In genomic region chr14:91149462-91149861, GRCh38 we compare ENCODE assay signal across 10 cellular contexts. TPM values are rescaled to one million over a fixed set of nuclear protein-coding genes. Genes with fewer than 3 reads are reported as not detected.
DNase-seq lines count a peak whose midpoint lies in the region; ATAC-seq, FAIRE-seq and TF ChIP-seq lines count a peak whose summit lies in the region.
"Had no signal": no experiment of that assay in that cellular context is flagged by ENCODE, and none has a peak within 500 bp of the region (broad histone marks: within the 10 kb centered on the region; RNA-seq: fewer than 3 reads in every experiment).

No MANE protein-coding gene starts in this region.

- no peak overlapping the region for H3K4me3 Mint-ChIP-seq in astrocyte (ENCODE audit: unreplicated experiment)
- H3K4me3 Mint-ChIP-seq in stimulated activated naive B cell treated with anti-CD40 and anti-IgM and Interleukin-4, amounts not matched to agents 10 μg/mL and 1 μg/mL and 100 μg/mL, for 72 hours = no peak overlapping the region
- no peak overlapping the region for H3K4me3 Mint-ChIP-seq in activated CD8-positive, alpha-beta T cell treated with anti-CD3 and anti-CD28 coated beads, Interleukin-2, amount 10 ng/mL, durations not matched to agents 7 days and 5 days

- no peak overlapping the region for H3K4me3 ChIP-seq in astrocyte (ENCODE audit: insufficient read depth, low read depth, low read length)
- H3K4me3 ChIP-seq in suprapubic skin = no peak overlapping the region

- H3K27me3 ChIP-seq in astrocyte (ENCODE audit: insufficient read depth, low read length) (peaks cover 65% of the 10 kb centered on the region), suprapubic skin (no peaks in the 10 kb centered on the region)

- no peak for TF ChIP-seq CTCF in astrocyte (IDR thresholded peaks at IDR 0.05; ENCODE audit: insufficient read depth, low read depth, low read length)
- no peak for TF ChIP-seq CTCF in suprapubic skin (IDR thresholded peaks at IDR 0.05)

- peaks cover 11% of the 10 kb centered on the region for H4K20me1 ChIP-seq in astrocyte (ENCODE audit: insufficient read depth, low read length)

- H3K4me1 Mint-ChIP-seq in astrocyte (ENCODE audit: low read depth, unreplicated experiment) = peaks cover 6% of the 10 kb centered on the region
- H3K4me1 Mint-ChIP-seq in stimulated activated naive B cell treated with anti-CD40 and anti-IgM and Interleukin-4, amounts not matched to agents 10 μg/mL and 1 μg/mL and 100 μg/mL, for 72 hours = peaks cover 5% of the 10 kb centered on the region in 2 donors
- peaks cover 44% of the 10 kb centered on the region for H3K4me1 Mint-ChIP-seq in activated CD8-positive, alpha-beta T cell treated with anti-CD3 and anti-CD28 coated beads, Interleukin-2, amount 10 ng/mL, durations not matched to agents 7 days and 5 days (ENCODE audit: low read depth)

- TF ChIP-seq EP300 in suprapubic skin (IDR thresholded peaks at IDR 0.05) = peak; percentile 33

- ATAC-seq in GM19452 (IDR thresholded peaks at IDR 0.05; ENCODE audit: unreplicated experiment) = no peak
- no peak for ATAC-seq in stimulated activated naive B cell treated with anti-CD40 and anti-IgM and Interleukin-4, amounts not matched to agents 10 μg/mL and 1 μg/mL and 100 μg/mL, for 72 hours (replicated peaks)
- no peak for ATAC-seq in activated CD8-positive, alpha-beta T cell treated with anti-CD3 and anti-CD28 coated beads, Interleukin-2, amount 10 ng/mL, durations not matched to agents 7 days and 5 days

- no peak for TF ChIP-seq POLR2A in suprapubic skin (IDR thresholded peaks at IDR 0.05)

- no peak overlapping the region for H3K27ac ChIP-seq in astrocyte (ENCODE audit: low read depth, low read length)
- no peak overlapping the region for H3K27ac ChIP-seq in suprapubic skin

- H3K36me3 Mint-ChIP-seq in astrocyte (ENCODE audit: low read depth, unreplicated experiment) = peaks cover 15% of the 10 kb centered on the region
- H3K36me3 Mint-ChIP-seq in stimulated activated naive B cell treated with anti-CD40 and anti-IgM and Interleukin-4, amounts not matched to agents 10 μg/mL and 1 μg/mL and 100 μg/mL, for 72 hours = peaks cover 37 to 42% of the 10 kb centered on the region in 2 donors
- peaks cover 60% of the 10 kb centered on the region for H3K36me3 Mint-ChIP-seq in activated CD8-positive, alpha-beta T cell treated with anti-CD3 and anti-CD28 coated beads, Interleukin-2, amount 10 ng/mL, durations not matched to agents 7 days and 5 days (ENCODE audit: low read depth)

- DNase-seq in HS-5 (ENCODE audit: low read depth) (peak; percentile 96), astrocyte (ENCODE audit: low read depth) (peak; percentile 100), inferior parietal cortex (ENCODE audit: extremely low spot score) (peak; percentile 36), suprapubic skin (ENCODE audit: low spot score in 2 of 2) (no peak), NCI-H187 (lab: John Stamatoyannopoulos, UW) (no peak)
- no peak for DNase-seq in stimulated activated naive B cell treated with anti-CD40 and anti-IgM and Interleukin-4, amounts not matched to agents 10 μg/mL and 1 μg/mL and 100 μg/mL, for 72 hours
- no peak for DNase-seq in activated CD8-positive, alpha-beta T cell treated with anti-CD3 and anti-CD28 coated beads, Interleukin-2, amount 10 ng/mL, durations not matched to agents 7 days and 5 days
- DNase-seq: stimulated activated naive CD4-positive, alpha-beta T cell treated with Interleukin-2 at 50 U/mL for 16 hours had no signal

- H2AFZ ChIP-seq in astrocyte (ENCODE audit: low read depth, low read length) = no peak overlapping the region

- no peaks in the 10 kb centered on the region for H3K27me3 Mint-ChIP-seq in astrocyte (ENCODE audit: low read depth, unreplicated experiment)
- H3K27me3 Mint-ChIP-seq in stimulated activated naive B cell treated with anti-CD40 and anti-IgM and Interleukin-4, amounts not matched to agents 10 μg/mL and 1 μg/mL and 100 μg/mL, for 72 hours = no peaks in the 10 kb centered on the region
- H3K27me3 Mint-ChIP-seq in activated CD8-positive, alpha-beta T cell treated with anti-CD3 and anti-CD28 coated beads, Interleukin-2, amount 10 ng/mL, durations not matched to agents 7 days and 5 days (ENCODE audit: low read depth) = no peaks in the 10 kb centered on the region

- no peak overlapping the region for H3K9ac ChIP-seq in astrocyte (ENCODE audit: low read length)

- CTCF ChIA-PET in activated CD8-positive, alpha-beta T cell treated with anti-CD3 and anti-CD28 coated beads, Interleukin-2, amount 10 ng/mL, durations not matched to agents 7 days and 5 days (lab: Charles Lee) = no interaction called here

- H3K79me2 ChIP-seq in astrocyte (ENCODE audit: insufficient read depth, low read length) = no peaks in the 10 kb centered on the region

- H3K9me3 Mint-ChIP-seq in astrocyte (ENCODE audit: unreplicated experiment) = no peaks in the 10 kb centered on the region
- peaks cover 0 to 1% of the 10 kb centered on the region in 2 donors for H3K9me3 Mint-ChIP-seq in stimulated activated naive B cell treated with anti-CD40 and anti-IgM and Interleukin-4, amounts not matched to agents 10 μg/mL and 1 μg/mL and 100 μg/mL, for 72 hours
- H3K9me3 Mint-ChIP-seq in activated CD8-positive, alpha-beta T cell treated with anti-CD3 and anti-CD28 coated beads, Interleukin-2, amount 10 ng/mL, durations not matched to agents 7 days and 5 days (ENCODE audit: insufficient read depth) = no peaks in the 10 kb centered on the region

- no peak overlapping the region for H3K27ac Mint-ChIP-seq in astrocyte (ENCODE audit: unreplicated experiment)
- H3K27ac Mint-ChIP-seq in stimulated activated naive B cell treated with anti-CD40 and anti-IgM and Interleukin-4, amounts not matched to agents 10 μg/mL and 1 μg/mL and 100 μg/mL, for 72 hours = no peak overlapping the region
- no peak overlapping the region for H3K27ac Mint-ChIP-seq in activated CD8-positive, alpha-beta T cell treated with anti-CD3 and anti-CD28 coated beads, Interleukin-2, amount 10 ng/mL, durations not matched to agents 7 days and 5 days

- H3K4me2 ChIP-seq in astrocyte (ENCODE audit: low read length) = peak overlapping the region; percentile 17

- 7% methylated on average over 6 of the region's 6 CpGs for whole genome bisulfite sequencing in suprapubic skin

- peak; percentile 74 for FAIRE-seq in astrocyte (lab: Jason Lieb, UNC)
- FAIRE-seq: TTC549 had no signal

- H3K36me3 ChIP-seq in astrocyte (ENCODE audit: insufficient read depth, low read length) (no peaks in the 10 kb centered on the region), suprapubic skin (peaks cover 22% of the 10 kb centered on the region)

- POLR2A ChIA-PET in activated CD8-positive, alpha-beta T cell treated with anti-CD3 and anti-CD28 coated beads, Interleukin-2, amount 10 ng/mL, durations not matched to agents 7 days and 5 days (lab: Charles Lee) = no interaction called here

- H3K9me3 ChIP-seq in astrocyte (ENCODE audit: insufficient read depth, low read depth, low read length) (peaks cover 2% of the 10 kb centered on the region), suprapubic skin (no peaks in the 10 kb centered on the region)

- H3K4me1 ChIP-seq in astrocyte (ENCODE audit: insufficient read depth, low read length) = no peaks in the 10 kb centered on the region
- peaks cover 17% of the 10 kb centered on the region for H3K4me1 ChIP-seq in suprapubic skin

RNA-seq across cellular contexts. Expression of gene DGLUCY, which starts 35.6 kb away (rescaled TPM):
- 20.0 and 25.9 TPM in 2 replicates for total RNA-seq in astrocyte
- total RNA-seq in suprapubic skin = 10 to 100 TPM; 54.0 to 94.9 (median 69.3) TPM
- 100 to 1,000 TPM; 111 to 119 TPM for total RNA-seq in activated CD8-positive, alpha-beta T cell treated with anti-CD3 and anti-CD28 coated beads, Interleukin-2, amount 10 ng/mL, durations not matched to agents 7 days and 5 days

Comparison
In these comparisons a context has a peak if more than half of its experiments do, and no peak if none do; other contexts are left out.
1. DNase-seq: peak in HS-5 (single experiment), astrocyte (single experiment) and inferior parietal cortex (single experiment); none in suprapubic skin (0 of 2), NCI-H187 (0 of 2), stimulated activated naive B cell treated with anti-CD40 and anti-IgM and Interleukin-4, amounts not matched to agents 10 μg/mL and 1 μg/mL and 100 μg/mL, for 72 hours (single experiment) and activated CD8-positive, alpha-beta T cell treated with anti-CD3 and anti-CD28 coated beads, Interleukin-2, amount 10 ng/mL, durations not matched to agents 7 days and 5 days (single experiment).